In genomic region chr9:2620876-2621677, GRCh38 we compare ENCODE assay signal across 8 cellular contexts. TPM values are rescaled to one million over a fixed set of nuclear protein-coding genes. Genes with fewer than 3 reads are reported as not detected.
DNase-seq lines count a peak whose midpoint lies in the region; ATAC-seq and TF ChIP-seq lines count a peak whose summit lies in the region.

No MANE protein-coding gene starts in this region.

- H3K9me3 Mint-ChIP-seq in neural progenitor cell = peaks cover 6% of the 10 kb centered on the region

- no peaks in the 10 kb centered on the region for H3K36me3 ChIP-seq in OCI-LY1 (ENCODE audit: insufficient read depth, low read length)
- no peaks in the 10 kb centered on the region for H3K36me3 ChIP-seq in neural progenitor cell
- no peaks in the 10 kb centered on the region for H3K36me3 ChIP-seq in tibial artery

- H3K27me3 Mint-ChIP-seq in neural progenitor cell (ENCODE audit: insufficient read depth, low read depth) = peaks cover 15% of the 10 kb centered on the region

- H3K9me3 ChIP-seq in OCI-LY1 (ENCODE audit: low read length) (no peaks in the 10 kb centered on the region), neural progenitor cell (ENCODE audit: low read depth) (no peaks in the 10 kb centered on the region), tibial artery (no peaks in the 10 kb centered on the region)

- intact Hi-C loops in tibial artery (cut with DNase I; ENCODE audit: low total_unique reads) = loop anchor here (5.0 to 10.0 kb wide), 3 partner anchors 49 to 904 kb away; partner anchors contain the start of genes RFX3 and SMARCA2

- TF ChIP-seq CTCF in OCI-LY1 (IDR thresholded peaks at IDR 0.05; ENCODE audit: low read length) (no peak), neural progenitor cell (IDR thresholded peaks at IDR 0.05) (no peak), tibial artery (IDR thresholded peaks at IDR 0.05) (peak; percentile 10 to 28)

- no peak overlapping the region for H3K27ac Mint-ChIP-seq in neural progenitor cell

- H3K9me2 ChIP-seq in OCI-LY1 (ENCODE audit: low read depth, low read length) = no peaks in the 10 kb centered on the region

- H3K9ac ChIP-seq in OCI-LY1 (ENCODE audit: low read length) (peak overlapping the region; percentile 63), neural progenitor cell (no peak overlapping the region)

- H3K27me3 ChIP-seq in OCI-LY1 (ENCODE audit: insufficient read depth, low read length) (no peaks in the 10 kb centered on the region), neural progenitor cell (peaks cover 46% of the 10 kb centered on the region), tibial artery (no peaks in the 10 kb centered on the region)

- H3F3A ChIP-seq in OCI-LY1 (ENCODE audit: insufficient read depth, low read length) (no peaks in the 10 kb centered on the region), neural progenitor cell (ENCODE audit: low read depth) (peaks cover 8% of the 10 kb centered on the region)

- peaks cover 9% of the 10 kb centered on the region for H3K4me1 Mint-ChIP-seq in neural progenitor cell

- DNase-seq in COLO668 (lab: John Stamatoyannopoulos, UW; ENCODE audit: unreplicated experiment) (peak; percentile 95), HuH-7.5 (ENCODE audit: low spot score) (peak; percentile 55), foreskin melanocyte (peak; percentile 40), neural progenitor cell (ENCODE audit: low spot score) (peak; percentile 90), tibial artery (peak; percentile 70 to 90)
- peak; percentile 27 for DNase-seq in activated gamma-delta T cell treated with anti-CD3 and anti-CD28 coated beads, Interleukin-2, amount 50 U/mL, for 16 hours (ENCODE audit: low read depth)

- peak overlapping the region; percentile 53; the same call in 1 of the 2 replicates for H2AFZ ChIP-seq in OCI-LY1 (ENCODE audit: low read length)
- peak overlapping the region; percentile 46 for H2AFZ ChIP-seq in neural progenitor cell (replicated peaks)

- H4K20me1 ChIP-seq in OCI-LY1 (ENCODE audit: insufficient read depth, low read length) (peaks cover 2% of the 10 kb centered on the region; the same call in 1 of the 2 replicates), neural progenitor cell (ENCODE audit: low read depth) (peaks cover 16% of the 10 kb centered on the region)

- H3K4me1 ChIP-seq in OCI-LY1 (ENCODE audit: insufficient read depth, low read length, severe bottlenecking) (peaks cover 11% of the 10 kb centered on the region), neural progenitor cell (peaks cover 5% of the 10 kb centered on the region), tibial artery (peaks cover 0 to 26% (median 7%) of the 10 kb centered on the region in 4 donors)

- peak overlapping the region; percentile 91 for H3K4me3 Mint-ChIP-seq in neural progenitor cell

- no peaks in the 10 kb centered on the region for H3K36me3 Mint-ChIP-seq in neural progenitor cell

- peak; percentile 40 for ATAC-seq in GM21526 (IDR thresholded peaks at IDR 0.05; ENCODE audit: low FRiP score, unreplicated experiment)

- no peaks in the 10 kb centered on the region for H3K79me2 ChIP-seq in OCI-LY1 (ENCODE audit: insufficient read depth, low read length)
- peaks cover 21% of the 10 kb centered on the region for H3K79me2 ChIP-seq in neural progenitor cell (ENCODE audit: low read depth)

- H3K27ac ChIP-seq in OCI-LY1 (ENCODE audit: low read depth, low read length, poor library complexity, severe bottlenecking) (no peak overlapping the region), neural progenitor cell (no peak overlapping the region), tibial artery (peak overlapping the region; percentile 92 to 94)

- peak overlapping the region; percentile 79 for H3K4me3 ChIP-seq in OCI-LY1 (ENCODE audit: low read depth, low read length, poor library complexity, severe bottlenecking)
- H3K4me3 ChIP-seq in neural progenitor cell = peak overlapping the region; percentile 57
- peak overlapping the region; percentile 75 to 81 for H3K4me3 ChIP-seq in tibial artery

- H3K4me2 ChIP-seq in OCI-LY1 (ENCODE audit: low read length) = peak overlapping the region; percentile 69
- H3K4me2 ChIP-seq in neural progenitor cell = peak overlapping the region; percentile 83

RNA-seq across cellular contexts. Expression of gene VLDLR, which starts 0.5 kb away (rescaled TPM):
- 16.2 and 16.4 TPM in 2 replicates for total RNA-seq in neural progenitor cell (ENCODE audit: low replicate concordance)

Comparison
In these comparisons a context has a peak if more than half of its experiments do, and no peak if none do; other contexts are left out.
1. DNase-seq: peak in every context shown above with its lines; median percentile 95 in COLO668; 90 in neural progenitor cell; 80 in tibial artery; 55 in HuH-7.5; 40 in foreskin melanocyte; 27 in activated gamma-delta T cell treated with anti-CD3 and anti-CD28 coated beads, Interleukin-2, amount 50 U/mL, for 16 hours.
2. H3K27ac ChIP-seq: peak in tibial artery (2 of 2); none in OCI-LY1 (single experiment) and neural progenitor cell (single experiment).
3. CTCF ChIP-seq: peak in tibial artery (2 of 2); none in OCI-LY1 (single experiment) and neural progenitor cell (single experiment).
4. Peak in every context shown above with its lines, with median percentiles within 50 percentile points of each other: H3K4me3 ChIP-seq.